ENCODE assay signal across 14 cellular contexts in genomic region chr10:129849452-129849750, GRCh38.
"Had no signal": no experiment of that assay in that cellular context is flagged by ENCODE, and none has a peak within 500 bp of the region (broad histone marks: within the 10 kb centered on the region; RNA-seq: fewer than 3 reads in every experiment).

No MANE protein-coding gene starts in this region.

- H3K4me1 ChIP-seq: testis had no signal

- DNase-seq: effector memory CD8-positive, alpha-beta T cell; gastrocnemius medialis; left ventricle myocardium inferior; mesenchymal stem cell; midbrain; right cardiac atrium; stimulated activated CD4-positive, alpha-beta T cell treated with anti-CD3 and anti-CD28 coated beads, Interleukin-4, amount 100 ng/mL, for 1 hour; stimulated activated CD8-positive, alpha-beta memory T cell treated with anti-CD3 and anti-CD28 coated beads, Interleukin-4, amount 100 ng/mL, for 48 hours; testis had no signal

- H3K27ac ChIP-seq: epithelial cell of prostate, esophagus muscularis mucosa, gastrocnemius medialis, left ventricle myocardium inferior, testis, tibial nerve had no signal

- H3K27me3 ChIP-seq: gastrocnemius medialis, testis, tibial nerve had no signal

- H3K4me2 ChIP-seq: smooth muscle cell had no signal

- H3K9me3 ChIP-seq: esophagus muscularis mucosa, gastrocnemius medialis, left ventricle myocardium inferior, testis, tibial nerve had no signal

- H3K36me3 ChIP-seq: gastrocnemius medialis had no signal

- H3K4me3 ChIP-seq: esophagus muscularis mucosa, gastrocnemius medialis, left ventricle myocardium inferior, lung, smooth muscle cell, testis, tibial nerve had no signal
